In genomic region chr18:8424481-8424880, GRCh38 we compare ENCODE assay signal across 14 cellular contexts.
"Had no signal": no experiment of that assay in that cellular context is flagged by ENCODE, and none has a peak within 500 bp of the region (broad histone marks: within the 10 kb centered on the region; RNA-seq: fewer than 3 reads in every experiment).

No MANE protein-coding gene starts in this region.

- H3K27me3 ChIP-seq: breast epithelium, esophagus squamous epithelium, left lung, upper lobe of right lung had no signal

- DNase-seq: activated CD4-positive, alpha-beta T cell treated with anti-CD3 and anti-CD28 coated beads, Interleukin-2, amount 50 U/mL, for 1 hour; activated naive CD4-positive, alpha-beta T cell treated with anti-CD3 and anti-CD28 coated beads, Interleukin-2, amount 10 ng/mL, durations not matched to agents 7 days and 5 days; activated T-cell treated with anti-CD3 and anti-CD28 coated beads for 4 hours; esophagus squamous epithelium; foreskin fibroblast; glutamatergic neuron; left lung; nephron progenitor cell; stimulated activated CD4-positive, alpha-beta T cell treated with anti-CD3 and anti-CD28 coated beads, Interleukin-4, amount 100 ng/mL, for 1 hour; stimulated activated CD8-positive, alpha-beta memory T cell treated with anti-CD3 and anti-CD28 coated beads, Interleukin-4, amount 100 ng/mL, for 48 hours; upper lobe of right lung had no signal

- FAIRE-seq: colon had no signal

- H3K4me3 ChIP-seq: breast epithelium, esophagus squamous epithelium, left lung, upper lobe of right lung had no signal

- H3K27ac ChIP-seq: breast epithelium, esophagus squamous epithelium, left lung, upper lobe of right lung had no signal

- H3K36me3 ChIP-seq: breast epithelium, esophagus squamous epithelium, left lung, upper lobe of right lung had no signal

- ATAC-seq: activated T-helper 17 cell treated with anti-CD3 and anti-CD28 coated beads, Interleukin-2, amount 50 U/mL, for 72 hours; left lung; upper lobe of right lung had no signal

- H3K4me1 ChIP-seq: breast epithelium, left lung, upper lobe of right lung had no signal

- H3K9me3 ChIP-seq: breast epithelium, esophagus squamous epithelium, left lung, upper lobe of right lung had no signal
